Comparison of ENCODE assay signal across 8 cellular contexts in the genomic region with DNA sequence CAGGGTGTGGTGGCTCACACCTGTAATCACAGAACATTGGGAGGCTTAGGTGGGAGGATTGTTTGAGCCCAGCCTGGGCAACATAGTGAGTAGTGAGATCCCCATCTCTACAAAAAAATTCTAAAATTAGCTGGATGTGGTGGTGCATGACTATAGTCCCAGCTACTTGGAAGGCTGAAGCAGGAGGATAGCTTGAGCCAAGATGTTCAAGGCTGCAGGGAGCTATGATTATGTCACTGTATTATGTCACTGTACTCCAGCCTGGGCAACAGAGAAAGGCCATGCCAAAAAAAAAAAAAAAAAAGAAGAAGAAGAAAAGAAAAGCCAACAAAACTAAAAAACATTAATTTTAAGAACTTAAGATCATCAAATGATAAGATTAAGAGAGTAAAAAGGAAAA.
"Had no signal": no experiment of that assay in that cellular context is flagged by ENCODE, and none has a peak within 500 bp of the region (broad histone marks: within the 10 kb centered on the region; RNA-seq: fewer than 3 reads in every experiment).

No MANE protein-coding gene starts in this region.

- DNase-seq: GM23248, GOT3, H7, HFFc6, IMR-90 had no signal

- H3K9ac ChIP-seq: GM23248 had no signal

- H3K4me3 Mint-ChIP-seq: HFFc6 had no signal

- H3K4me1 ChIP-seq: HAP-1 had no signal

- H3K4me3 ChIP-seq: GM23248, HAP-1, K562 had no signal

- H3K9me3 ChIP-seq: HAP-1 had no signal

- H3K9me3 Mint-ChIP-seq: HFFc6 had no signal

- H3K27ac ChIP-seq: GM23248 had no signal

- H2AFZ ChIP-seq: GM23248 had no signal

- ATAC-seq: HCT116, K562 had no signal

- H3K27ac Mint-ChIP-seq: HFFc6 had no signal

- H3K36me3 ChIP-seq: HAP-1 had no signal
